Comparison of ENCODE assay signal across 8 cellular contexts in the genomic region with DNA sequence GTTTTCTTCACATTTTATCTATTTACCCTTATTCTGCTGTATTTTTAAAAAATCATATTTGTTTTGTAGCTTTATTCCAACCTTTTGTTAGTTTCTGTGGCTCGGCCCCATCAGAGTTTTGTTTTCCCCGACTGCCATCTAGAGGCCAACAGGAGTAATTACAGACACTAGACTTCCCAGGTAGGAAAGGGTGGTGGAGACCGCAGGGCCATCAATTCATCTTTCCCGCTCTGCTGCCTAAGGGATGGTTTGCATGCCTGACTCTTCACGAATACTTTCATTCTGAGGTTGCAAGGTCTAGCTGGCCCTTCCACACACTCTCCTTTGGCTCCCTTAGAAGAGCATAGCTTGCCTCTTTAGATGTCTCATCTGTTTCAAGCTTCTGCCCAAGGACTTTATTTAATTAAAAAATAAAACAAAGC. TPM values are rescaled to one million over a fixed set of nuclear protein-coding genes. Genes with fewer than 3 reads are reported as not detected.
DNase-seq lines count a peak whose midpoint lies in the region; ATAC-seq and TF ChIP-seq lines count a peak whose summit lies in the region.

No MANE protein-coding gene starts in this region.

- ATAC-seq in GM19023 (IDR thresholded peaks at IDR 0.05; ENCODE audit: unreplicated experiment), result no peak

- H2BK5ac ChIP-seq in mesenchymal stem cell (ENCODE audit: low read depth, low read length, poor library complexity, severe bottlenecking), result no peak overlapping the region

- no peak overlapping the region for H2BK15ac ChIP-seq in mesenchymal stem cell (ENCODE audit: low read depth, poor library complexity, severe bottlenecking)

- peak; percentile 2 to 66 (median 26) for DNase-seq in stimulated activated naive CD4-positive, alpha-beta T cell (lab: John Stamatoyannopoulos, UW)
- no peak for DNase-seq in stimulated activated naive CD4-positive, alpha-beta T cell treated with Interleukin-2 at 50 U/mL for 16 hours (lab: John Stamatoyannopoulos, UW)
- DNase-seq in NCI-H146 treated with DMSO at 0.1 percent for 48 hours (lab: John Stamatoyannopoulos, UW; ENCODE audit: unreplicated experiment) (peak; percentile 17), mesenchymal stem cell (peak; percentile 61), tibial artery (no peak)
- peak; percentile 8 to 31 (median 14) for DNase-seq in activated CD4-positive, CD25-positive, alpha-beta regulatory T cell (lab: John Stamatoyannopoulos, UW)
- peak; percentile 44 for DNase-seq in effector CD4-positive, alpha-beta T cell

- H3K4me1 ChIP-seq in mesenchymal stem cell (ENCODE audit: control insufficient read depth, insufficient read depth, low read depth, low read length) (peaks cover 2% of the 10 kb centered on the region), tibial artery (no peaks in the 10 kb centered on the region)

- H3K36me3 ChIP-seq in mesenchymal stem cell (ENCODE audit: control insufficient read depth in 1 of 2, insufficient read depth in 2 of 2, low read depth in 1 of 2, low read length in 2 of 2) (no peaks in the 10 kb centered on the region), tibial artery (no peaks in the 10 kb centered on the region)

- intact Hi-C loops in tibial artery (cut with DNase I; ENCODE audit: low total_unique reads), result loop anchor here (2.0 kb wide), 1 partner anchor 198 kb away; no protein-coding TSS in a partner anchor

- WGBS in mesenchymal stem cell, result 2% methylated on average over 5 of the region's 5 CpGs

- no peak overlapping the region for H3K4me2 ChIP-seq in mesenchymal stem cell (ENCODE audit: low read length, poor library complexity, severe bottlenecking)

- no peak overlapping the region for H4K91ac ChIP-seq in mesenchymal stem cell (ENCODE audit: low read length)

- H3K14ac ChIP-seq in mesenchymal stem cell (ENCODE audit: low read length in 2 of 2), result no peak overlapping the region

- H3K27ac ChIP-seq in mesenchymal stem cell (ENCODE audit: low read length, poor library complexity, severe bottlenecking), result no peak overlapping the region
- H3K27ac ChIP-seq in tibial artery, result no peak overlapping the region

- no peak overlapping the region for H2BK12ac ChIP-seq in mesenchymal stem cell (ENCODE audit: low read length in 2 of 2)

- H3K9me3 ChIP-seq in mesenchymal stem cell (ENCODE audit: control insufficient read depth, low read length) (no peaks in the 10 kb centered on the region), tibial artery (no peaks in the 10 kb centered on the region)

- H3K18ac ChIP-seq in mesenchymal stem cell (ENCODE audit: low read depth in 1 of 2, low read length in 2 of 2), result no peak overlapping the region

- no peak overlapping the region for H3K4ac ChIP-seq in mesenchymal stem cell (ENCODE audit: low read depth in 1 of 2, low read length in 2 of 2)

- H3K9ac ChIP-seq in mesenchymal stem cell (ENCODE audit: low read length), result no peak overlapping the region

- TF ChIP-seq CTCF in tibial artery (IDR thresholded peaks at IDR 0.05), result peak; percentile 78 to 84

- H3K23ac ChIP-seq in mesenchymal stem cell (ENCODE audit: low read length in 2 of 2), result no peak overlapping the region

- H3K27me3 ChIP-seq in mesenchymal stem cell (ENCODE audit: control insufficient read depth in 1 of 2, insufficient read depth in 1 of 2, low read length in 2 of 2) (peaks cover 10 to 20% of the 10 kb centered on the region in 2 experiments), tibial artery (peaks cover 0 to 3% of the 10 kb centered on the region in 2 donors)

- H2AK5ac ChIP-seq in mesenchymal stem cell (ENCODE audit: low read length, severe bottlenecking), result no peak overlapping the region

- H3K79me1 ChIP-seq in mesenchymal stem cell (replicated peaks; ENCODE audit: low read length, poor library complexity, severe bottlenecking), result no peaks in the 10 kb centered on the region

- no peak overlapping the region for H3K4me3 ChIP-seq in mesenchymal stem cell (ENCODE audit: insufficient read depth in 1 of 2, low read depth in 1 of 2, low read length in 2 of 2)
- no peak overlapping the region for H3K4me3 ChIP-seq in tibial artery

- no peak overlapping the region for H4K8ac ChIP-seq in mesenchymal stem cell (ENCODE audit: low read length)

- no peak overlapping the region for H2BK120ac ChIP-seq in mesenchymal stem cell (ENCODE audit: low read depth, low read length)

- H2AFZ ChIP-seq in mesenchymal stem cell (ENCODE audit: low read depth, low read length), result no peak overlapping the region

RNA-seq across cellular contexts. Expression of a gene that starts 38.3 kb away (rescaled TPM):
- not detected for polyA plus RNA-seq in mesenchymal stem cell (2013, experiment 1 of 2)
- polyA plus RNA-seq in mesenchymal stem cell (2013, experiment 2 of 2), result not detected

Comparison
In these comparisons a context has a peak if more than half of its experiments do, and no peak if none do; other contexts are left out.
1. DNase-seq: peak in stimulated activated naive CD4-positive, alpha-beta T cell (6 of 6), NCI-H146 treated with DMSO at 0.1 percent for 48 hours (single experiment), activated CD4-positive, CD25-positive, alpha-beta regulatory T cell (4 of 4), effector CD4-positive, alpha-beta T cell (single experiment) and mesenchymal stem cell (single experiment); none in stimulated activated naive CD4-positive, alpha-beta T cell treated with Interleukin-2 at 50 U/mL for 16 hours (single experiment) and tibial artery (0 of 2).